21 cellular contexts compared by ENCODE assay signal in genomic region chr11:47357985-47358730, GRCh38. TPM values are rescaled to one million over a fixed set of nuclear protein-coding genes. Genes with fewer than 3 reads are reported as not detected.
DNase-seq lines count a peak whose midpoint lies in the region; ATAC-seq and TF ChIP-seq lines count a peak whose summit lies in the region.
"Had no signal": no experiment of that assay in that cellular context is flagged by ENCODE, and none has a peak within 500 bp of the region (broad histone marks: within the 10 kb centered on the region; RNA-seq: fewer than 3 reads in every experiment).

No MANE protein-coding gene starts in this region.

- H3K9ac ChIP-seq in mesenchymal stem cell (ENCODE audit: low read length), result no peak overlapping the region
- H3K9ac ChIP-seq: KMS-11 had no signal

- peak; percentile 20 for DNase-seq in left ventricle myocardium superior
- no peak for DNase-seq in Right ventricle myocardium inferior (ENCODE audit: missing footprints)
- no peak for DNase-seq in WTC11 (ENCODE audit: low spot score)
- DNase-seq in mesenchymal stem cell, result no peak
- no peak for DNase-seq in breast epithelium (ENCODE audit: low spot score in 2 of 2)
- no peak for DNase-seq in anterior cingulate cortex (lab: John Stamatoyannopoulos, UW)
- DNase-seq: BE2C; Calu3; CD4-positive, alpha-beta memory T cell; EL; NCI-H1092; NCI-H1436 treated with DMSO at 0.1 percent for 48 hours; NCI-H2029 treated with DMSO at 0.1 percent for 48 hours; NCI-H2171; NCI-H526 had no signal

- H2BK15ac ChIP-seq in mesenchymal stem cell (ENCODE audit: low read depth, poor library complexity, severe bottlenecking), result no peak overlapping the region

- POLR2A ChIA-PET in WTC11 (lab: Charles Lee), result no interaction called here

- no peak overlapping the region for H3K14ac ChIP-seq in mesenchymal stem cell (ENCODE audit: low read length in 2 of 2)

- WGBS in mesenchymal stem cell, result 94% methylated on average over 6 of the region's 6 CpGs

- H3K23ac ChIP-seq in mesenchymal stem cell (ENCODE audit: low read length in 2 of 2), result no peak overlapping the region

- no peak overlapping the region for H2AFZ ChIP-seq in mesenchymal stem cell (ENCODE audit: low read depth, low read length)

- H3K27me3 Mint-ChIP-seq in WTC11 (ENCODE audit: low read depth), result no peaks in the 10 kb centered on the region

- intact Hi-C loops in left ventricle myocardium superior (cut with micrococcal nuclease), result no loop called here
- intact Hi-C loops in Right ventricle myocardium inferior (cut with DNase I), result loop anchor here (5.0 kb wide), 1 partner anchor 466 kb away; no protein-coding TSS in a partner anchor
- intact Hi-C loops in breast epithelium (cut with DNase I; ENCODE audit: low total_unique reads), result loop anchor here (10.0 kb wide), 1 partner anchor 173 kb away; the partner anchor contains the start of gene PACSIN3

- H3K4me1 ChIP-seq in mesenchymal stem cell (ENCODE audit: control insufficient read depth, insufficient read depth, low read depth, low read length) (peaks cover 7% of the 10 kb centered on the region), breast epithelium (peaks cover 0 to 4% of the 10 kb centered on the region in 2 donors)
- H3K4me1 ChIP-seq: BE2C, HAP-1 had no signal

- H3K27ac ChIP-seq in mesenchymal stem cell (ENCODE audit: low read length, poor library complexity, severe bottlenecking) (no peak overlapping the region), breast epithelium (no peak overlapping the region)
- H3K27ac ChIP-seq: KMS-11, SJSA1 had no signal

- H3K4ac ChIP-seq in mesenchymal stem cell (ENCODE audit: low read depth in 1 of 2, low read length in 2 of 2), result no peak overlapping the region

- peaks cover 5% of the 10 kb centered on the region for H3K4me1 Mint-ChIP-seq in WTC11

- H3K18ac ChIP-seq in mesenchymal stem cell (ENCODE audit: low read depth in 1 of 2, low read length in 2 of 2), result no peak overlapping the region

- H3K36me3 Mint-ChIP-seq in WTC11, result no peaks in the 10 kb centered on the region
- H3K36me3 Mint-ChIP-seq: CD4-positive, alpha-beta memory T cell had no signal

- H2BK12ac ChIP-seq in mesenchymal stem cell (ENCODE audit: low read length in 2 of 2), result no peak overlapping the region

- H3K4me3 ChIP-seq in mesenchymal stem cell (ENCODE audit: insufficient read depth in 1 of 2, low read depth in 1 of 2, low read length in 2 of 2) (no peak overlapping the region), breast epithelium (no peak overlapping the region)
- H3K4me3 ChIP-seq: HAP-1, SJSA1 had no signal

- no peak overlapping the region for H3K4me3 Mint-ChIP-seq in WTC11
- H3K4me3 Mint-ChIP-seq: CD4-positive, alpha-beta memory T cell had no signal

- no peak overlapping the region for H2BK120ac ChIP-seq in mesenchymal stem cell (ENCODE audit: low read depth, low read length)

- H3K9me3 ChIP-seq in mesenchymal stem cell (ENCODE audit: control insufficient read depth, low read length) (no peaks in the 10 kb centered on the region), breast epithelium (no peaks in the 10 kb centered on the region)
- H3K9me3 ChIP-seq: BE2C, HAP-1, SJSA1 had no signal

- no peak overlapping the region for H2AK5ac ChIP-seq in mesenchymal stem cell (ENCODE audit: low read length, severe bottlenecking)

- H3K27ac Mint-ChIP-seq in WTC11, result no peak overlapping the region
- H3K27ac Mint-ChIP-seq: CD4-positive, alpha-beta memory T cell had no signal

- CTCF ChIA-PET in WTC11 (lab: Charles Lee), result no interaction called here

- no peak overlapping the region for H3K4me2 ChIP-seq in mesenchymal stem cell (ENCODE audit: low read length, poor library complexity, severe bottlenecking)
- H3K4me2 ChIP-seq: KMS-11 had no signal

- TF ChIP-seq CTCF in WTC11 (IDR thresholded peaks at IDR 0.05) (no peak), breast epithelium (IDR thresholded peaks at IDR 0.05) (no peak)

- peak overlapping the region; percentile 57 for H4K91ac ChIP-seq in mesenchymal stem cell (ENCODE audit: low read length)

- no peaks in the 10 kb centered on the region for H3K9me3 Mint-ChIP-seq in WTC11
- H3K9me3 Mint-ChIP-seq: CD4-positive, alpha-beta memory T cell had no signal

- no peak for TF ChIP-seq POLR2A in breast epithelium (IDR thresholded peaks at IDR 0.05)

- H2BK5ac ChIP-seq in mesenchymal stem cell (ENCODE audit: low read depth, low read length, poor library complexity, severe bottlenecking), result no peak overlapping the region

- ATAC-seq in left ventricle myocardium superior, result no peak
- ATAC-seq in Right ventricle myocardium inferior, result no peak
- no peak for ATAC-seq in WTC11
- ATAC-seq in HG03280 (IDR thresholded peaks at IDR 0.05; ENCODE audit: unreplicated experiment), result no peak
- no peak for ATAC-seq in GM18873 (IDR thresholded peaks at IDR 0.05; ENCODE audit: low FRiP score, unreplicated experiment)

- H3K36me3 ChIP-seq in mesenchymal stem cell (ENCODE audit: control insufficient read depth in 1 of 2, insufficient read depth in 2 of 2, low read depth in 1 of 2, low read length in 2 of 2), result no peaks in the 10 kb centered on the region
- H3K36me3 ChIP-seq in breast epithelium, result no peaks in the 10 kb centered on the region
- H3K36me3 ChIP-seq: BE2C, HAP-1, SJSA1 had no signal

- H3K27me3 ChIP-seq in mesenchymal stem cell (ENCODE audit: control insufficient read depth in 1 of 2, insufficient read depth in 1 of 2, low read length in 2 of 2), result no peaks in the 10 kb centered on the region
- H3K27me3 ChIP-seq in breast epithelium, result no peaks in the 10 kb centered on the region
- H3K27me3 ChIP-seq: BE2C, SJSA1 had no signal

- H4K8ac ChIP-seq in mesenchymal stem cell (ENCODE audit: low read length), result no peak overlapping the region

- H3K79me1 ChIP-seq in mesenchymal stem cell (replicated peaks; ENCODE audit: low read length, poor library complexity, severe bottlenecking), result no peaks in the 10 kb centered on the region

TF ChIP-seq in WTC11, 78 proteins besides CTCF, POLR2A, EP300 and RAD21 (continues in another document):
- TF ChIP-seq, protein P1, sequence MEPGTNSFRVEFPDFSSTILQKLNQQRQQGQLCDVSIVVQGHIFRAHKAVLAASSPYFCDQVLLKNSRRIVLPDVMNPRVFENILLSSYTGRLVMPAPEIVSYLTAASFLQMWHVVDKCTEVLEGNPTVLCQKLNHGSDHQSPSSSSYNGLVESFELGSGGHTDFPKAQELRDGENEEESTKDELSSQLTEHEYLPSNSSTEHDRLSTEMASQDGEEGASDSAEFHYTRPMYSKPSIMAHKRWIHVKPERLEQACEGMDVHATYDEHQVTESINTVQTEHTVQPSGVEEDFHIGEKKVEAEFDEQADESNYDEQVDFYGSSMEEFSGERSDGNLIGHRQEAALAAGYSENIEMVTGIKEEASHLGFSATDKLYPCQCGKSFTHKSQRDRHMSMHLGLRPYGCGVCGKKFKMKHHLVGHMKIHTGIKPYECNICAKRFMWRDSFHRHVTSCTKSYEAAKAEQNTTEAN (CRISPR knock-in tag; IDR thresholded peaks at IDR 0.05), result no peak
- TF ChIP-seq, protein P2, sequence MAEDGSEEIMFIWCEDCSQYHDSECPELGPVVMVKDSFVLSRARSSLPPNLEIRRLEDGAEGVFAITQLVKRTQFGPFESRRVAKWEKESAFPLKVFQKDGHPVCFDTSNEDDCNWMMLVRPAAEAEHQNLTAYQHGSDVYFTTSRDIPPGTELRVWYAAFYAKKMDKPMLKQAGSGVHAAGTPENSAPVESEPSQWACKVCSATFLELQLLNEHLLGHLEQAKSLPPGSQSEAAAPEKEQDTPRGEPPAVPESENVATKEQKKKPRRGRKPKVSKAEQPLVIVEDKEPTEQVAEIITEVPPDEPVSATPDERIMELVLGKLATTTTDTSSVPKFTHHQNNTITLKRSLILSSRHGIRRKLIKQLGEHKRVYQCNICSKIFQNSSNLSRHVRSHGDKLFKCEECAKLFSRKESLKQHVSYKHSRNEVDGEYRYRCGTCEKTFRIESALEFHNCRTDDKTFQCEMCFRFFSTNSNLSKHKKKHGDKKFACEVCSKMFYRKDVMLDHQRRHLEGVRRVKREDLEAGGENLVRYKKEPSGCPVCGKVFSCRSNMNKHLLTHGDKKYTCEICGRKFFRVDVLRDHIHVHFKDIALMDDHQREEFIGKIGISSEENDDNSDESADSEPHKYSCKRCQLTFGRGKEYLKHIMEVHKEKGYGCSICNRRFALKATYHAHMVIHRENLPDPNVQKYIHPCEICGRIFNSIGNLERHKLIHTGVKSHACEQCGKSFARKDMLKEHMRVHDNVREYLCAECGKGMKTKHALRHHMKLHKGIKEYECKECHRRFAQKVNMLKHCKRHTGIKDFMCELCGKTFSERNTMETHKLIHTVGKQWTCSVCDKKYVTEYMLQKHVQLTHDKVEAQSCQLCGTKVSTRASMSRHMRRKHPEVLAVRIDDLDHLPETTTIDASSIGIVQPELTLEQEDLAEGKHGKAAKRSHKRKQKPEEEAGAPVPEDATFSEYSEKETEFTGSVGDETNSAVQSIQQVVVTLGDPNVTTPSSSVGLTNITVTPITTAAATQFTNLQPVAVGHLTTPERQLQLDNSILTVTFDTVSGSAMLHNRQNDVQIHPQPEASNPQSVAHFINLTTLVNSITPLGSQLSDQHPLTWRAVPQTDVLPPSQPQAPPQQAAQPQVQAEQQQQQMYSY (CRISPR knock-in tag; IDR thresholded peaks at IDR 0.05), result 0 out of 2 replicates have a peak, but pooled peaks have one; percentile 12
- no peak for TF ChIP-seq GRHL2 (CRISPR knock-in tag; IDR thresholded peaks at IDR 0.05; ENCODE audit: insufficient replicate concordance, severe bottlenecking)
- TF ChIP-seq, protein P3, sequence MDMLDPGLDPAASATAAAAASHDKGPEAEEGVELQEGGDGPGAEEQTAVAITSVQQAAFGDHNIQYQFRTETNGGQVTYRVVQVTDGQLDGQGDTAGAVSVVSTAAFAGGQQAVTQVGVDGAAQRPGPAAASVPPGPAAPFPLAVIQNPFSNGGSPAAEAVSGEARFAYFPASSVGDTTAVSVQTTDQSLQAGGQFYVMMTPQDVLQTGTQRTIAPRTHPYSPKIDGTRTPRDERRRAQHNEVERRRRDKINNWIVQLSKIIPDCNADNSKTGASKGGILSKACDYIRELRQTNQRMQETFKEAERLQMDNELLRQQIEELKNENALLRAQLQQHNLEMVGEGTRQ (CRISPR knock-in tag; IDR thresholded peaks at IDR 0.05), result no peak
- no peak for TF ChIP-seq ZNF396 (CRISPR knock-in tag; IDR thresholded peaks at IDR 0.05; ENCODE audit: borderline replicate concordance)

RNA-seq across cellular contexts. Expression of gene MYBPC3, which starts 5.7 kb away (rescaled TPM):
- 2,596 TPM for total RNA-seq in left ventricle myocardium superior
- 2,397 TPM for total RNA-seq in Right ventricle myocardium inferior
- total RNA-seq in WTC11 (2021), result 0.07 TPM in 2 of 3 replicates, not detected in the other
- not detected for polyA plus RNA-seq in mesenchymal stem cell (2013, experiment 1 of 2)
- not detected for polyA plus RNA-seq in mesenchymal stem cell (2013, experiment 2 of 2)
- under 1 TPM in 2 of 3 donors, not detected in 1; under 0.01 TPM for total RNA-seq in breast epithelium
- total RNA-seq: Calu3; CD4-positive, alpha-beta memory T cell; MCF 10A; SJSA1 had no signal
- polyA plus RNA-seq: CD4-positive, alpha-beta memory T cell had no signal

RNA-seq across cellular contexts. Expression of gene SPI1, which starts 20.2 kb away (rescaled TPM):
- total RNA-seq in left ventricle myocardium superior (11.2 TPM), Right ventricle myocardium inferior (14.6 TPM), WTC11 (2021) (0.21 to 0.59 TPM (median 0.39 TPM) in 3 replicates), breast epithelium (10 to 100 TPM; 12.5 to 34.9 (median 15.2) TPM)
- not detected for polyA plus RNA-seq in mesenchymal stem cell (2013, experiment 1 of 2)
- polyA plus RNA-seq in mesenchymal stem cell (2013, experiment 2 of 2), result not detected
- total RNA-seq: Calu3, MCF 10A, SJSA1 had no signal

RNA-seq across cellular contexts. Expression of gene SLC39A13, which starts 50.2 kb away (rescaled TPM):
- total RNA-seq in left ventricle myocardium superior (39.5 TPM), Right ventricle myocardium inferior (35.0 TPM), WTC11 (2021) (32.8 to 38.2 TPM (median 35.1 TPM) in 3 replicates), breast epithelium (10 to 100 TPM; 42.9 to 58.1 (median 52.8) TPM)
- polyA plus RNA-seq in mesenchymal stem cell (2013, experiment 1 of 2), result 89.2 TPM
- 88.7 TPM for polyA plus RNA-seq in mesenchymal stem cell (2013, experiment 2 of 2)

Comparison
In these comparisons a context has a peak if more than half of its experiments do, and no peak if none do; other contexts are left out.
1. RNA of gene MYBPC3, which starts 5.7 kb away (total RNA-seq): 2,596 TPM in left ventricle myocardium superior (single experiment) and 2,397 TPM in Right ventricle myocardium inferior (single experiment); 0.07 TPM in WTC11 and under 0.01 TPM in breast epithelium; every median in the first group is over 1,000 times any median in the second.